In the genomic region with DNA sequence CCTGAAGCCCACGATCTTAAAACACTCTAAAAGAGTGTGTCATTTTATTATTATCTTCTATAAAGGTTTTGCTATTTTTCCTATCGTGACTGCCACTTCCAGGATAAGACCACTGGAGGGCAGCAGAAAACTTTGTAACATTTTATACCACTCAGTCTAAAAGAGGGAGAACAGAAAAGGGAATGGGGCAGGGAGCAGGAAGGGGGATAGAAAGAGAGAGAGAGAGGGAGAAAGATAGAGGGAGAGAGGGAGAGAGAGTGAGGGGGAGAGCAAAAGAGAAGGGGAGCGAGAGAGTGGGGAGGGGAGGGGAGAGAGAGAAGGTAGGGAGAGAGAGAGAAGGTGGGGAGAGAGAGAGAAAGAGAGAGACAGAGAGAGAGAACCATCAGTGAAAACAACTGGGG, we compare ENCODE assay signal across 1 cellular context.
TF ChIP-seq lines count a peak whose summit lies in the region.

No MANE protein-coding gene starts in this region.

TF ChIP-seq in GM12878, 131 proteins besides CTCF, POLR2A, EP300 and RAD21 (continued from another document):
- TF ChIP-seq ZNF384 (IDR thresholded peaks at IDR 0.05; ENCODE audit: borderline replicate concordance, low read depth, low read length) (peak; percentile 48; the same call in 1 of the 2 replicates), FOXM1 (IDR thresholded peaks at IDR 0.05; ENCODE audit: low read depth, low read length) (peak; percentile 58; the same call in 1 of the 2 replicates), SMC3 (IDR thresholded peaks at IDR 0.05; ENCODE audit: borderline replicate concordance, low read length) (peak; percentile 91)
TF ChIP-seq in GM12878: peak in this region for 12.
